Comparison of ENCODE assay signal across 1 cellular context in genomic region chr20:64047046-64047389, GRCh38.
TF ChIP-seq lines count a peak whose summit lies in the region.

No MANE protein-coding gene starts in this region.

TF ChIP-seq in H1, 55 proteins besides CTCF, POLR2A, EP300 and RAD21:
- TF ChIP-seq TBP (IDR thresholded peaks at IDR 0.05; ENCODE audit: low read depth, low read length) (no peak), RXRA (IDR thresholded peaks at IDR 0.05; ENCODE audit: insufficient read depth, low read depth, low read length) (no peak), SAP30 (IDR thresholded peaks at IDR 0.05; ENCODE audit: insufficient read depth, insufficient replicate concordance, low read length) (no peak), E2F6 (IDR thresholded peaks at IDR 0.05) (no peak), POLR2AphosphoS5 (IDR thresholded peaks at IDR 0.05; ENCODE audit: low read depth, low read length) (no peak), SIX5 (IDR thresholded peaks at IDR 0.05; ENCODE audit: low read depth, low read length) (no peak), BRCA1 (IDR thresholded peaks at IDR 0.05; ENCODE audit: low read depth, low read length) (no peak), CHD7 (IDR thresholded peaks at IDR 0.05; ENCODE audit: insufficient replicate concordance, low read length) (no peak), MAX (IDR thresholded peaks at IDR 0.05) (no peak), YY1 (IDR thresholded peaks at IDR 0.05; ENCODE audit: low read depth, low read length) (no peak), KDM4A (IDR thresholded peaks at IDR 0.05; ENCODE audit: low read depth, low read length, severe bottlenecking) (no peak), HDAC2 (IDR thresholded peaks at IDR 0.05; ENCODE audit: borderline replicate concordance in 1 of 2, low read depth in 2 of 2, low read length in 2 of 2) (no peak), ATF2 (IDR thresholded peaks at IDR 0.05; ENCODE audit: low read length) (no peak), HDAC6 (IDR thresholded peaks at IDR 0.05; ENCODE audit: low read depth, low read length) (no peak)
